In the genomic region with DNA sequence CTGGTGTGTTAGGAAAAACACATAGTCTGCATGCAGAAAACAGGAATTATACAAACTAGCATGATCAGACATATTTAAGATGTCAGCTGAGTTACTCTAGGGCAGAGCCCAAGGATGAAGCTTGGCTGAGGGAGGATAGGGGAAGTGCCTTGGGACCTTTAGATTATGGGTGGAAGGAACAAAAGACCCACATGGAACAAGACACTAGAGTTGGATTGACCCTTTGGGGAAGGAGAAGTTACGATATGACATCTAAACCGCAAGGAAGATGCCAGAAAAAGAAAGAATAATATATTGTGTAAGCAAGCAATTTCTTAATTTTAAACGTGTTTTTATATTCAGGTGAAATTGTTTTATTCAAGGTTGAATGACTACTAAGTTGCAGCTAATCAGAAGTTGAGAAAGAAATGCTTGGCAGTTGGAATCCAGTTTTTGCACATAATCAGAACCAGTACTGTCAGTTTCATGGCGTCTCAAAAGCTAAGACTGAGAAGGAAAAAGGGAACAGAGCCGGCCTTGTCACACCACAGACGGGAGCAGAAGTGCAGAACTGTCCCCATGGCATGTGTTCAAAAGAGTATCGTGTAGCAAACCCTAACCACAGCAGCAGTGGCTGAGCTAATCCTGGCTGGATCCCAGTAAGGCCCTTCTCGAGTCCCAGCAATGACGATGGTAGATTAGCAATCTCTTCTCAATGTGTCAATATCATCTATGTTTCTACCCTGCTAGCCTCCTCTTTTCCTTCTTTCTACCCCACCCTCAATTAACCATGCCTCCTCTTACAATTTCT, we compare ENCODE assay signal across 1 cellular context.
TF ChIP-seq lines count a peak whose summit lies in the region.

No MANE protein-coding gene starts in this region.

TF ChIP-seq in H1, 55 proteins besides CTCF, POLR2A, EP300 and RAD21:
- TF ChIP-seq GABPA (IDR thresholded peaks at IDR 0.05; ENCODE audit: borderline replicate concordance, insufficient read depth, low read length) = no peak
- no peak for TF ChIP-seq TAF1 (IDR thresholded peaks at IDR 0.05; ENCODE audit: low read depth, low read length)
- TF ChIP-seq NRF1 (IDR thresholded peaks at IDR 0.05; ENCODE audit: low read depth, low read length) = no peak
- TF ChIP-seq TBP (IDR thresholded peaks at IDR 0.05; ENCODE audit: low read depth, low read length) = no peak
- no peak for TF ChIP-seq SRF (IDR thresholded peaks at IDR 0.05; ENCODE audit: low read depth, low read length)
- no peak for TF ChIP-seq SP4 (IDR thresholded peaks at IDR 0.05; ENCODE audit: low read length)
